ENCODE assay signal across 9 cellular contexts in the genomic region with DNA sequence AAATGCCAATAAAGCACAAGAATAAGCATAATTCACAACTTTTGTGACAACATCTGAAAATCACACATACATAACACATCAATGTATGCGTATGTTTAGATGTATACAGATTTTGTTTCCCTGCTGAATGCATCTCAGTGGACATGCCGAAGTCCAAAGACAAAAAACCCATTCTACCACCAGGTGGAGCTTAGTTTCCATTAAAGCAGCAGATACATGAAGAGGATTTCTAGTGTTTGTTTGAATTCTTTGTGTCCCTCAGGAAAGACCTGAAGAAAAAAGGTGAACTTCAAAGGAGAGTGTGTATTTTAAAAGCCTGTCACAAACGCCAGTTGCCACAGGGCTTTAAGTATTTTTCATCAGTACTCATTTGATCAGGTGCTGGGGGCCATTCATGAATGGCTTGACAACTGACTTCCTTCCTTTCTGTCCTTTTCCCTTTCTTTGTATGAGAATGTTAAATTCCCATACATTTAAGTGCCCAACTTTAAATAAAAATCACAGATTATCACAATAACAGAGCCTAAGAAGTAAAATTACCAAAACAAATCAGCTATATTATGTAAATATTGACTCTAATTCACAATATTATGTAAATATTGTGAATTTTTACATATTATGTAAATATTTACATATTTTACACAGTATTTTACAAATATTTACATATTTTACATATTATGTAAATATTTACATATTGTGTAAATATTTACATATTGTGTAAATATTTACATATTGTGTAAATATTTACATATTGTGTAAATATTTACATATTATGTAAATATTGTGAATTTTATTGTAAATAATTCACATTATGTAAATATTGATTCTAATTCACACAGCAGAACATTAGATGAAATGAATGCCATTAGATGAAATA.
A peak's percentile ranks its signal among the peaks of the same experiment; 100 is the strongest.
DNase-seq lines count a peak whose midpoint lies in the region; ATAC-seq and TF ChIP-seq lines count a peak whose summit lies in the region.
"Had no signal": no experiment of that assay in that cellular context is flagged by ENCODE, and none has a peak within 500 bp of the region (broad histone marks: within the 10 kb centered on the region; RNA-seq: fewer than 3 reads in every experiment).

No MANE protein-coding gene starts in this region.

- no peak overlapping the region for H2BK5ac ChIP-seq in mesenchymal stem cell (ENCODE audit: low read depth, low read length, poor library complexity, severe bottlenecking)

- 0% methylated on average over 1 of the region's 3 CpGs for WGBS in mesenchymal stem cell

- H3K4me1 Mint-ChIP-seq in activated CD4-positive, alpha-beta T cell treated with anti-CD3 and anti-CD28 coated beads, Interleukin-2, amount 10 ng/mL, durations not matched to agents 24 days and 14 days: no peaks in the 10 kb centered on the region

- H3K27ac Mint-ChIP-seq in activated CD4-positive, alpha-beta T cell treated with anti-CD3 and anti-CD28 coated beads, Interleukin-2, amount 10 ng/mL, durations not matched to agents 24 days and 14 days: no peak overlapping the region
- H3K27ac Mint-ChIP-seq: dendritic cell treated with granulocyte-macrophage colony-stimulating factor and Interleukin-4, amounts not matched to agents 40 ng/mL and 50 ng/mL, for 4 days had no signal

- H3K36me3 Mint-ChIP-seq in activated CD4-positive, alpha-beta T cell treated with anti-CD3 and anti-CD28 coated beads, Interleukin-2, amount 10 ng/mL, durations not matched to agents 24 days and 14 days (ENCODE audit: low read depth): no peaks in the 10 kb centered on the region

- H4K20me1 ChIP-seq in Karpas-422 (ENCODE audit: insufficient read depth, low read depth, low read length) (no peaks in the 10 kb centered on the region), OCI-LY7 (ENCODE audit: insufficient read depth, low read length) (no peaks in the 10 kb centered on the region)

- H3K18ac ChIP-seq in mesenchymal stem cell (ENCODE audit: low read depth in 1 of 2, low read length in 2 of 2): no peak overlapping the region

- H2BK120ac ChIP-seq in mesenchymal stem cell (ENCODE audit: low read depth, low read length): no peak overlapping the region

- H3K79me2 ChIP-seq in Karpas-422 (ENCODE audit: low read length) (no peaks in the 10 kb centered on the region), OCI-LY7 (ENCODE audit: insufficient read depth, low read depth, low read length) (no peaks in the 10 kb centered on the region)

- H2BK12ac ChIP-seq in mesenchymal stem cell (ENCODE audit: low read length in 2 of 2): no peak overlapping the region

- H3K4ac ChIP-seq in mesenchymal stem cell (ENCODE audit: low read depth in 1 of 2, low read length in 2 of 2): no peak overlapping the region

- peak; percentile 72 for DNase-seq in activated CD4-positive, alpha-beta T cell treated with anti-CD3 and anti-CD28 coated beads, Interleukin-2, amount 10 ng/mL, durations not matched to agents 24 days and 14 days
- DNase-seq in activated CD4-positive, alpha-beta T cell treated with anti-CD3 and anti-CD28 coated beads, Interleukin-2, amount 50 U/mL, for 4 hours: no peak
- DNase-seq in Karpas-422: peak; percentile 75
- DNase-seq in OCI-LY7 (ENCODE audit: low spot score): peak; percentile 28
- DNase-seq in dermis blood vessel endothelial cell: peak; percentile 90
- peak; percentile 69 for DNase-seq in mesenchymal stem cell
- DNase-seq in effector CD4-positive, alpha-beta T cell: no peak

- H2AK5ac ChIP-seq in mesenchymal stem cell (ENCODE audit: low read length, severe bottlenecking): no peak overlapping the region

- H3K4me2 ChIP-seq in Karpas-422 (ENCODE audit: low read depth, low read length, poor library complexity, severe bottlenecking) (no peak overlapping the region), OCI-LY7 (ENCODE audit: low read length) (no peak overlapping the region), mesenchymal stem cell (ENCODE audit: low read length, poor library complexity, severe bottlenecking) (no peak overlapping the region)

- H3K27me3 Mint-ChIP-seq in activated CD4-positive, alpha-beta T cell treated with anti-CD3 and anti-CD28 coated beads, Interleukin-2, amount 10 ng/mL, durations not matched to agents 24 days and 14 days: no peaks in the 10 kb centered on the region
- H3K27me3 Mint-ChIP-seq: dendritic cell treated with granulocyte-macrophage colony-stimulating factor and Interleukin-4, amounts not matched to agents 40 ng/mL and 50 ng/mL, for 4 days had no signal

- H3K9ac ChIP-seq in Karpas-422 (ENCODE audit: low read length) (no peak overlapping the region), mesenchymal stem cell (ENCODE audit: low read length) (no peak overlapping the region)

- no peak overlapping the region for H2AFZ ChIP-seq in Karpas-422 (ENCODE audit: low read length)
- H2AFZ ChIP-seq in OCI-LY7 (ENCODE audit: low read length): no peak overlapping the region
- H2AFZ ChIP-seq in mesenchymal stem cell (ENCODE audit: low read depth, low read length): no peak overlapping the region

- no peaks in the 10 kb centered on the region for H3K9me3 ChIP-seq in Karpas-422 (ENCODE audit: low read length)
- H3K9me3 ChIP-seq in OCI-LY7 (ENCODE audit: low read length): no peaks in the 10 kb centered on the region
- no peaks in the 10 kb centered on the region for H3K9me3 ChIP-seq in mesenchymal stem cell (ENCODE audit: control insufficient read depth, low read length)

- H3K27me3 ChIP-seq in Karpas-422 (ENCODE audit: low read length): no peaks in the 10 kb centered on the region
- no peaks in the 10 kb centered on the region for H3K27me3 ChIP-seq in mesenchymal stem cell (ENCODE audit: control insufficient read depth in 1 of 2, insufficient read depth in 1 of 2, low read length in 2 of 2)

- ATAC-seq in GM21825 (IDR thresholded peaks at IDR 0.05; ENCODE audit: unreplicated experiment): peak; percentile 70

- H3K4me1 ChIP-seq in Karpas-422 (ENCODE audit: low read length) (no peaks in the 10 kb centered on the region), OCI-LY7 (ENCODE audit: insufficient read depth, low read length, poor library complexity, severe bottlenecking) (no peaks in the 10 kb centered on the region), mesenchymal stem cell (ENCODE audit: control insufficient read depth, insufficient read depth, low read depth, low read length) (no peaks in the 10 kb centered on the region)

- intact Hi-C loops in activated CD4-positive, alpha-beta T cell treated with anti-CD3 and anti-CD28 coated beads, Interleukin-2, amount 10 ng/mL, durations not matched to agents 24 days and 14 days (cut with micrococcal nuclease): loop anchor here (1.0 to 5.0 kb wide), 2 partner anchors 486 to 839 kb away; no protein-coding TSS in a partner anchor
- intact Hi-C loops in OCI-LY7 (cut with micrococcal nuclease; ENCODE audit: unreplicated experiment): no loop called here

- H2BK15ac ChIP-seq in mesenchymal stem cell (ENCODE audit: low read depth, poor library complexity, severe bottlenecking): no peak overlapping the region

- CTCF ChIA-PET in OCI-LY7 (lab: Charles Lee; ENCODE audit: unreplicated experiment): no interaction called here

- H4K8ac ChIP-seq in mesenchymal stem cell (ENCODE audit: low read length): no peak overlapping the region

- no peak overlapping the region for H3K4me3 Mint-ChIP-seq in activated CD4-positive, alpha-beta T cell treated with anti-CD3 and anti-CD28 coated beads, Interleukin-2, amount 10 ng/mL, durations not matched to agents 24 days and 14 days
- H3K4me3 Mint-ChIP-seq: dendritic cell treated with granulocyte-macrophage colony-stimulating factor and Interleukin-4, amounts not matched to agents 40 ng/mL and 50 ng/mL, for 4 days had no signal

- no TSS peak for BruUV-seq in OCI-LY7 (replicated peaks; lab: Mats Ljungman, UMichigan)

- H3K4me3 ChIP-seq in Karpas-422 (ENCODE audit: low read length) (no peak overlapping the region), OCI-LY7 (ENCODE audit: low read depth, low read length, poor library complexity, severe bottlenecking) (no peak overlapping the region), mesenchymal stem cell (ENCODE audit: insufficient read depth in 1 of 2, low read depth in 1 of 2, low read length in 2 of 2) (no peak overlapping the region)

- H3K14ac ChIP-seq in mesenchymal stem cell (ENCODE audit: low read length in 2 of 2): no peak overlapping the region

- no peaks in the 10 kb centered on the region for H3K9me3 Mint-ChIP-seq in activated CD4-positive, alpha-beta T cell treated with anti-CD3 and anti-CD28 coated beads, Interleukin-2, amount 10 ng/mL, durations not matched to agents 24 days and 14 days
- H3K9me3 Mint-ChIP-seq: dendritic cell treated with granulocyte-macrophage colony-stimulating factor and Interleukin-4, amounts not matched to agents 40 ng/mL and 50 ng/mL, for 4 days had no signal

- H4K91ac ChIP-seq in mesenchymal stem cell (ENCODE audit: low read length): no peak overlapping the region

- H3K9me2 ChIP-seq in Karpas-422 (replicated peaks; ENCODE audit: insufficient read depth, low read length) (0 out of 2 replicates have a peak, but pooled peaks cover 3% of the 10 kb centered on the region), OCI-LY7 (ENCODE audit: insufficient read depth, low read length) (no peaks in the 10 kb centered on the region)

- H3K36me3 ChIP-seq in Karpas-422 (ENCODE audit: insufficient read depth, low read length): no peaks in the 10 kb centered on the region
- H3K36me3 ChIP-seq in OCI-LY7 (ENCODE audit: insufficient read depth, low read length): no peaks in the 10 kb centered on the region
- H3K36me3 ChIP-seq in mesenchymal stem cell (ENCODE audit: control insufficient read depth in 1 of 2, insufficient read depth in 2 of 2, low read depth in 1 of 2, low read length in 2 of 2): no peaks in the 10 kb centered on the region

- TF ChIP-seq CTCF in OCI-LY7 (conservative IDR thresholded peaks at IDR 0.05; ENCODE audit: low read length): peak; percentile 76

- no peaks in the 10 kb centered on the region for H3K79me1 ChIP-seq in mesenchymal stem cell (replicated peaks; ENCODE audit: low read length, poor library complexity, severe bottlenecking)

- POLR2A ChIA-PET in OCI-LY7 (lab: Charles Lee): no interaction called here

- H3K23ac ChIP-seq in mesenchymal stem cell (ENCODE audit: low read length in 2 of 2): no peak overlapping the region

- H3K27ac ChIP-seq in Karpas-422 (ENCODE audit: low read length): no peak overlapping the region
- H3K27ac ChIP-seq in OCI-LY7 (ENCODE audit: low read depth, low read length, poor library complexity, severe bottlenecking): no peak overlapping the region
- H3K27ac ChIP-seq in mesenchymal stem cell (ENCODE audit: low read length, poor library complexity, severe bottlenecking): no peak overlapping the region

Comparison
In these comparisons a context has a peak if more than half of its experiments do, and no peak if none do; other contexts are left out.
1. DNase-seq: peak in activated CD4-positive, alpha-beta T cell treated with anti-CD3 and anti-CD28 coated beads, Interleukin-2, amount 10 ng/mL, durations not matched to agents 24 days and 14 days (single experiment), Karpas-422 (single experiment), OCI-LY7 (single experiment), dermis blood vessel endothelial cell (single experiment) and mesenchymal stem cell (single experiment); none in activated CD4-positive, alpha-beta T cell treated with anti-CD3 and anti-CD28 coated beads, Interleukin-2, amount 50 U/mL, for 4 hours (0 of 2) and effector CD4-positive, alpha-beta T cell (single experiment).